ENCODE assay signal across 14 cellular contexts in the genomic region with DNA sequence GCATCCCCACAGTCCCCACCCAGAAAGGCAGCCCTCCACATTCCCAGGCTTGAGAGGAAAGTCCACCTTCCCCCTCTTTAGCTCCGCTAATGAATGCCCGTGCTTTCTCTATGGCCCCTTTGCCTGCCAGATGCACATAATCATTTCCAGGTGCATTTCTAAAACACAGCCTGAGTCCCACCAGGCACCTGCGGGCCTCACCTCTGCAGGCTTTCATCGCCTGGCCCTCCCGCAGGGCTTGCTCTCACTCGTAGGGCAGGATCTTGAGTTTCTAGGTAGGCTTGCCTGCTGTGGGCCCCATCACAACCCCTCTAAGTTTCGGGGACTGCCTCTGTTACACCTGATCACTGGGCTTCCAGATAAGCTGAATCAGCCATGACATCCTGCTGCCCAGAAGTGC.
"Had no signal": no experiment of that assay in that cellular context is flagged by ENCODE, and none has a peak within 500 bp of the region (broad histone marks: within the 10 kb centered on the region; RNA-seq: fewer than 3 reads in every experiment).

No MANE protein-coding gene starts in this region.

- H3K36me3 ChIP-seq: esophagus muscularis mucosa, gastrocnemius medialis, heart right ventricle, left lung, lower lobe of right lung, right lobe of liver had no signal

- ATAC-seq: effector memory CD8-positive, alpha-beta T cell; gastrocnemius medialis; left lung; lower lobe of right lung; psoas muscle; right lobe of liver; stimulated activated memory B cell treated with anti-CD40 and anti-IgM and Interleukin-4, amounts not matched to agents 10 μg/mL and 1 μg/mL and 100 μg/mL, for 72 hours; stimulated activated naive CD8-positive, alpha-beta T cell treated with anti-CD3 and anti-CD28 coated beads, Interleukin-15, amount 100 ng/mL, for 72 hours had no signal

- H3K27me3 ChIP-seq: gastrocnemius medialis, right lobe of liver had no signal

- DNase-seq: effector memory CD8-positive, alpha-beta T cell; gastrocnemius medialis; heart right ventricle; left lung; lower lobe of right lung; naive B cell; psoas muscle; retina; right lobe of liver; stimulated activated CD4-positive, alpha-beta T cell treated with anti-CD3 and anti-CD28 coated beads, Interleukin-4, amount 100 ng/mL, for 24 hours; stimulated activated naive CD8-positive, alpha-beta T cell treated with anti-CD3 and anti-CD28 coated beads, Interleukin-15, amount 100 ng/mL, for 72 hours had no signal

- H3K4me1 ChIP-seq: esophagus muscularis mucosa, gastrocnemius medialis, left lung, lower lobe of right lung, psoas muscle, right lobe of liver had no signal

- H3K9me3 ChIP-seq: esophagus muscularis mucosa, gastrocnemius medialis, heart right ventricle, left lung, lower lobe of right lung, psoas muscle, right lobe of liver had no signal

- H3K4me3 ChIP-seq: esophagus muscularis mucosa, gastrocnemius medialis, heart right ventricle, left lung, lower lobe of right lung, psoas muscle, right lobe of liver had no signal

- H3K27ac ChIP-seq: epithelial cell of prostate, esophagus muscularis mucosa, gastrocnemius medialis, heart right ventricle, left lung, lower lobe of right lung, psoas muscle, right lobe of liver had no signal
